ENCODE assay signal across 14 cellular contexts in genomic region chr6:109118337-109118736, GRCh38.
"Had no signal": no experiment of that assay in that cellular context is flagged by ENCODE, and none has a peak within 500 bp of the region (broad histone marks: within the 10 kb centered on the region; RNA-seq: fewer than 3 reads in every experiment).

No MANE protein-coding gene starts in this region.

- H3K4me3 ChIP-seq: mucosa of descending colon had no signal

- H3K27ac Mint-ChIP-seq: activated naive CD8-positive, alpha-beta T cell treated with anti-CD3 and anti-CD28 coated beads for 36 hours; endodermal cell; nephron progenitor cell; stimulated activated naive CD8-positive, alpha-beta T cell treated with anti-CD3 and anti-CD28 coated beads, Interleukin-15, Interleukin-2, amounts not matched to agents 100 ng/mL and 50 ng/mL, for 24 hours; T-helper 2 cell treated with Interferon-gamma antibody and Interleukin-4, amounts not matched to agents 5 μg/mL and 100 μg/mL, for 36 hours had no signal

- H3K36me3 ChIP-seq: brain microvascular endothelial cell had no signal

- H3K36me3 Mint-ChIP-seq: activated naive CD8-positive, alpha-beta T cell treated with anti-CD3 and anti-CD28 coated beads for 36 hours had no signal

- H3K27me3 ChIP-seq: brain microvascular endothelial cell had no signal

- H3K4me3 Mint-ChIP-seq: activated naive CD8-positive, alpha-beta T cell treated with anti-CD3 and anti-CD28 coated beads for 36 hours; endodermal cell; nephron progenitor cell; stimulated activated naive CD8-positive, alpha-beta T cell treated with anti-CD3 and anti-CD28 coated beads, Interleukin-15, Interleukin-2, amounts not matched to agents 100 ng/mL and 50 ng/mL, for 24 hours; T-helper 2 cell treated with Interferon-gamma antibody and Interleukin-4, amounts not matched to agents 5 μg/mL and 100 μg/mL, for 36 hours had no signal

- H3K9me3 ChIP-seq: mucosa of descending colon had no signal

- H3K9me3 Mint-ChIP-seq: activated naive CD8-positive, alpha-beta T cell treated with anti-CD3 and anti-CD28 coated beads for 36 hours; endodermal cell; nephron progenitor cell; stimulated activated naive CD8-positive, alpha-beta T cell treated with anti-CD3 and anti-CD28 coated beads, Interleukin-15, Interleukin-2, amounts not matched to agents 100 ng/mL and 50 ng/mL, for 24 hours; T-helper 2 cell treated with Interferon-gamma antibody and Interleukin-4, amounts not matched to agents 5 μg/mL and 100 μg/mL, for 36 hours had no signal

- DNase-seq: activated CD4-positive, alpha-beta T cell treated with anti-CD3 and anti-CD28 coated beads, Interleukin-2, amount 50 U/mL, for 4 hours; activated CD4-positive, CD25-positive, alpha-beta regulatory T cell treated with anti-CD3 and anti-CD28 coated beads, Interleukin-2, amount 50 U/mL, for 72 hours; activated gamma-delta T cell; activated naive CD8-positive, alpha-beta T cell treated with anti-CD3 and anti-CD28 coated beads for 36 hours; activated T-cell treated with anti-CD3 and anti-CD28 coated beads, Interleukin-2, amount 50 U/mL, for 48 hours; brain microvascular endothelial cell; endodermal cell; erythroblast; mucosa of descending colon; nephron progenitor cell; stimulated activated CD4-positive, alpha-beta T cell treated with anti-CD3 and anti-CD28 coated beads, Interleukin-4, amount 100 ng/mL, for 1 hour; stimulated activated CD8-positive, alpha-beta memory T cell treated with anti-CD3 and anti-CD28 coated beads, Interleukin-4, amount 100 ng/mL, for 48 hours had no signal

- H3K27ac ChIP-seq: brain microvascular endothelial cell had no signal

- H3K27me3 Mint-ChIP-seq: activated naive CD8-positive, alpha-beta T cell treated with anti-CD3 and anti-CD28 coated beads for 36 hours; stimulated activated naive CD8-positive, alpha-beta T cell treated with anti-CD3 and anti-CD28 coated beads, Interleukin-15, Interleukin-2, amounts not matched to agents 100 ng/mL and 50 ng/mL, for 24 hours had no signal
